Comparison of ENCODE assay signal across 26 cellular contexts in the genomic region with DNA sequence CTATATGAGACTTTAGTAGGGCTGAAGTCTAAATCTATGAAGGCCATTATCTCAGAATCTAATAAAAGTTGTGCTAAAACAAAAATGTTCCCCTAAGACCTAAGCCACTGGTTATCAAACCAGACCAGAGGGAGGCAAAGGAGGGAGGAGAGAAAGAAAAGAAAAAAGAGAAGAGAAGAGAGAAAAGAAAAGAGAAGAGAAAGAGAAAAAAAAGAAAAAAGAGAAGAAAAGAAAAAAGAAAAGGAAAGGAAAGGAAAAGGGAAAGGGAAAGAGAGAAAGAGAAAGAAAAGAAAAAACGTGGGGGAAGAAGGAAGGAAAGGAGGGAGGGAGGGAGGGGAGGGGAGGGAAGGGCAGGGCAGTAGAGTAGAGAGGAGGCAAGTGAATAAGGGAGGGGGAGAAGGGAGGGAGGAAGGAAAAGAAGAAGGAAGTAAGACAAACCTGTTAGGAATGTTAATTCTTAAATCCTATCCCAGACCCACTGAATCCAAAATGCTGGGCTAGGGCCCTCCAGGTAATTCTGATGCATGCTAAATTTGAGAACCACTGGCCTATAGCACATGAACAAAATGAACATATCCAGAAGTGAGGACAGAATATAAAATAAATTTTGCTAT.
A peak's percentile ranks its signal among the peaks of the same experiment; 100 is the strongest.
DNase-seq lines count a peak whose midpoint lies in the region; ATAC-seq, FAIRE-seq and TF ChIP-seq lines count a peak whose summit lies in the region.
"Had no signal": no experiment of that assay in that cellular context is flagged by ENCODE, and none has a peak within 500 bp of the region (broad histone marks: within the 10 kb centered on the region; RNA-seq: fewer than 3 reads in every experiment).

No MANE protein-coding gene starts in this region.

- TF ChIP-seq EP300 in K562 (IDR thresholded peaks at IDR 0.05; ENCODE audit: low read length): no peak

- no peak overlapping the region for H3K4me3 ChIP-seq in breast epithelium
- H3K4me3 ChIP-seq in PC-3 (ENCODE audit: low read length): no peak overlapping the region
- no peak overlapping the region for H3K4me3 ChIP-seq in K562
- H3K4me3 ChIP-seq in right cardiac atrium (ENCODE audit: low read length): no peak overlapping the region
- H3K4me3 ChIP-seq: GM12878 had no signal

- CTCF ChIA-PET in MCF 10A (lab: Yijun Ruan, JAX): interaction anchor here (0.6 to 3.5 kb wide), 5 partner anchors 23 to 71 kb away, joined by 3 to 14 read pairs (median 5); no protein-coding TSS in a partner anchor
- CTCF ChIA-PET in PC-3 (lab: Charles Lee): no interaction called here
- CTCF ChIA-PET in K562 (lab: Yijun Ruan, JAX; ENCODE audit: low intra/inter-chr PET ratio): no interaction called here

- DNase-seq in MCF 10A (ENCODE audit: unreplicated experiment): no peak
- no peak for DNase-seq in breast epithelium (ENCODE audit: low spot score in 2 of 2)
- DNase-seq in PC-3: no peak
- DNase-seq in K562 (ENCODE audit: extremely low read depth in 1 of 4, low spot score in 3 of 4): no peak
- no peak for DNase-seq in glutamatergic neuron
- DNase-seq in NCI-H1417 treated with DMSO at 0.1 percent for 48 hours (lab: John Stamatoyannopoulos, UW): no peak
- no peak for DNase-seq in right cardiac atrium
- DNase-seq: BE2C; CD8-positive, alpha-beta memory T cell; DMS 273 treated with DMSO at 0.1 percent for 48 hours; DMS79; EL; GDM1; NCI-H1092 treated with DMSO at 0.1 percent for 48 hours; NCI-H146; NCI-H1930; NCI-H2107; NCI-H524 treated with DMSO at 0.1 percent for 48 hours; SHP77 had no signal

- no peaks in the 10 kb centered on the region for H3K9me3 Mint-ChIP-seq in MCF 10A (ENCODE audit: unreplicated experiment)
- no peaks in the 10 kb centered on the region for H3K9me3 Mint-ChIP-seq in glutamatergic neuron (ENCODE audit: unreplicated experiment)
- H3K9me3 Mint-ChIP-seq: CD8-positive, alpha-beta memory T cell had no signal

- no peaks in the 10 kb centered on the region for H3K27me3 ChIP-seq in breast epithelium
- H3K27me3 ChIP-seq in PC-3 (ENCODE audit: low read length): no peaks in the 10 kb centered on the region
- H3K27me3 ChIP-seq in K562 (ENCODE audit: control insufficient read depth in 2 of 2, insufficient read depth in 2 of 2, low read length in 2 of 2): no peaks in the 10 kb centered on the region
- H3K27me3 ChIP-seq in right cardiac atrium (ENCODE audit: control insufficient read depth, insufficient read depth): no peaks in the 10 kb centered on the region
- H3K27me3 ChIP-seq: BE2C had no signal

- no peaks in the 10 kb centered on the region for H3K79me2 ChIP-seq in PC-3 (ENCODE audit: low read length)
- H3K79me2 ChIP-seq in K562 (ENCODE audit: control insufficient read depth, insufficient read depth, low read length): no peaks in the 10 kb centered on the region

- no peaks in the 10 kb centered on the region for H3F3A ChIP-seq in PC-3 (ENCODE audit: low read length, unreplicated experiment)

- no peaks in the 10 kb centered on the region for H3K27me3 Mint-ChIP-seq in MCF 10A (ENCODE audit: insufficient read depth, unreplicated experiment)
- no peaks in the 10 kb centered on the region for H3K27me3 Mint-ChIP-seq in glutamatergic neuron (ENCODE audit: unreplicated experiment)
- H3K27me3 Mint-ChIP-seq: CD8-positive, alpha-beta memory T cell; IgD-negative memory B cell had no signal

- H3K4me3 Mint-ChIP-seq in MCF 10A (ENCODE audit: unreplicated experiment): no peak overlapping the region
- no peak overlapping the region for H3K4me3 Mint-ChIP-seq in glutamatergic neuron (ENCODE audit: unreplicated experiment)
- H3K4me3 Mint-ChIP-seq: CD14-positive monocyte; CD8-positive, alpha-beta memory T cell; IgD-negative memory B cell had no signal

- intact Hi-C loops in MCF 10A (cut with micrococcal nuclease) (loop anchor here (5.0 to 10.0 kb wide), 2 partner anchors 115 to 222 kb away; no protein-coding TSS in a partner anchor), breast epithelium (cut with DNase I; ENCODE audit: low total_unique reads) (no loop called here), PC-3 (cut with micrococcal nuclease) (no loop called here), K562 (cut with micrococcal nuclease) (no loop called here), right cardiac atrium (cut with DNase I) (no loop called here)

- H3K4me1 Mint-ChIP-seq in MCF 10A (ENCODE audit: insufficient read depth, unreplicated experiment) (peaks cover 6% of the 10 kb centered on the region), glutamatergic neuron (ENCODE audit: low read depth, unreplicated experiment) (no peaks in the 10 kb centered on the region)

- TF ChIP-seq CTCF in MCF 10A (IDR thresholded peaks at IDR 0.05; ENCODE audit: unreplicated experiment) (no peak), breast epithelium (IDR thresholded peaks at IDR 0.05) (no peak), PC-3 (conservative IDR thresholded peaks at IDR 0.05; ENCODE audit: low read depth, low read length) (no peak), K562 (IDR thresholded peaks at IDR 0.05 in 2 of 3, conservative IDR thresholded peaks at IDR 0.05 in 1 of 3; ENCODE audit: insufficient read depth in 2 of 3, low read depth in 1 of 3, low read length in 3 of 3) (no peak), glutamatergic neuron (IDR thresholded peaks at IDR 0.05; ENCODE audit: partially characterized antibody, unreplicated experiment) (no peak)

- H3K9me2 ChIP-seq in PC-3 (replicated peaks; ENCODE audit: low read length): no peaks in the 10 kb centered on the region

- H3K9me1 ChIP-seq in K562 (ENCODE audit: control insufficient read depth, insufficient read depth, low read length): no peaks in the 10 kb centered on the region

- H3K36me3 ChIP-seq in breast epithelium: no peaks in the 10 kb centered on the region
- H3K36me3 ChIP-seq in PC-3 (ENCODE audit: low read depth, low read length): no peaks in the 10 kb centered on the region
- H3K36me3 ChIP-seq in K562 (ENCODE audit: control insufficient read depth, insufficient read depth, low read length): no peaks in the 10 kb centered on the region
- H3K36me3 ChIP-seq: BE2C had no signal

- no peak overlapping the region for H3K9ac ChIP-seq in PC-3 (ENCODE audit: low read length)
- no peak overlapping the region for H3K9ac ChIP-seq in K562 (ENCODE audit: insufficient read depth in 1 of 2, low read depth in 2 of 2, low read length in 2 of 2)

- WGBS in K562 (ENCODE audit: insufficient coverage, low coverage, missing lambda C conversion rate): 0% methylated on average over 1 of the region's 1 CpG
- WGBS in right cardiac atrium: 36% methylated on average over 1 of the region's 1 CpG

- no peak for FAIRE-seq in K562 (lab: Jason Lieb, UNC)
- FAIRE-seq: GM12878, GM19239 had no signal

- H3K4me1 ChIP-seq in breast epithelium: no peaks in the 10 kb centered on the region
- no peaks in the 10 kb centered on the region for H3K4me1 ChIP-seq in PC-3 (ENCODE audit: insufficient read depth, low read length)
- no peaks in the 10 kb centered on the region for H3K4me1 ChIP-seq in K562 (replicated peaks in 1 of 2; ENCODE audit: control insufficient read depth in 2 of 2, insufficient read depth in 2 of 2, low read length in 2 of 2)
- H3K4me1 ChIP-seq in right cardiac atrium (ENCODE audit: control insufficient read depth, insufficient read depth, low read length): no peaks in the 10 kb centered on the region
- H3K4me1 ChIP-seq: BE2C had no signal

- no peak overlapping the region for H3K27ac ChIP-seq in breast epithelium
- no peak overlapping the region for H3K27ac ChIP-seq in PC-3 (ENCODE audit: low read length)
- H3K27ac ChIP-seq in K562 (ENCODE audit: extremely low read depth, low read depth, low read length): no peak overlapping the region
- H3K27ac ChIP-seq in right cardiac atrium (ENCODE audit: low read length): no peak overlapping the region
- H3K27ac ChIP-seq: RWPE1 had no signal

- POLR2A ChIA-PET in MCF 10A (lab: Yijun Ruan, JAX): interaction anchor here (0.6 to 1.1 kb wide), 4 partner anchors 42 to 121 kb away, joined by 3 read pairs; no protein-coding TSS in a partner anchor
- POLR2A ChIA-PET in PC-3 (lab: Charles Lee; ENCODE audit: unreplicated experiment): no interaction called here
- POLR2A ChIA-PET in K562 (lab: Yijun Ruan, JAX): no interaction called here

- H3K36me3 Mint-ChIP-seq in MCF 10A (ENCODE audit: insufficient read depth, unreplicated experiment) (no peaks in the 10 kb centered on the region), glutamatergic neuron (ENCODE audit: unreplicated experiment) (no peaks in the 10 kb centered on the region)

- H4K20me1 ChIP-seq in PC-3 (ENCODE audit: low read length): no peaks in the 10 kb centered on the region
- H4K20me1 ChIP-seq in K562 (replicated peaks; ENCODE audit: control insufficient read depth, insufficient read depth, low read length): no peaks in the 10 kb centered on the region

- TF ChIP-seq POLR2A in breast epithelium (IDR thresholded peaks at IDR 0.05) (no peak), K562 (conservative IDR thresholded peaks at IDR 0.05) (no peak)

- TF ChIP-seq RAD21 in K562 (CRISPR knock-in tag; conservative IDR thresholded peaks at IDR 0.05 in 1 of 2, IDR thresholded peaks at IDR 0.05 in 1 of 2): no peak

- 0 out of 2 replicates have a peak, but pooled peaks have one; percentile 22 for ATAC-seq in PC-3
- no peak for ATAC-seq in K562
- ATAC-seq in right cardiac atrium: no peak
- ATAC-seq: GM12878, HCT116, Panc1 had no signal

- no peaks in the 10 kb centered on the region for H3K9me3 ChIP-seq in breast epithelium
- H3K9me3 ChIP-seq in PC-3 (ENCODE audit: low read length): no peaks in the 10 kb centered on the region
- H3K9me3 ChIP-seq in K562 (replicated peaks; ENCODE audit: control insufficient read depth, insufficient read depth, low read depth, low read length): no peaks in the 10 kb centered on the region
- H3K9me3 ChIP-seq in right cardiac atrium (ENCODE audit: control insufficient read depth, low read length): no peaks in the 10 kb centered on the region
- H3K9me3 ChIP-seq: BE2C had no signal

- peak overlapping the region; percentile 6 for H3K27ac Mint-ChIP-seq in MCF 10A (ENCODE audit: low read depth, unreplicated experiment)
- no peak overlapping the region for H3K27ac Mint-ChIP-seq in glutamatergic neuron (ENCODE audit: unreplicated experiment)
- H3K27ac Mint-ChIP-seq: CD8-positive, alpha-beta memory T cell; IgD-negative memory B cell had no signal

- no peak overlapping the region for H3K4me2 ChIP-seq in PC-3 (ENCODE audit: low read length)
- no peak overlapping the region for H3K4me2 ChIP-seq in K562 (ENCODE audit: insufficient read depth, low read length)

- no TSS peak for BruUV-seq in MCF 10A (replicated peaks; lab: Mats Ljungman, UMichigan)
- no TSS peak for BruUV-seq in PC-3 (replicated peaks; lab: Mats Ljungman, UMichigan)
- BruUV-seq in K562 (replicated peaks; lab: Mats Ljungman, UMichigan): no TSS peak

- in situ Hi-C loops in K562 (cut with MboI): no loop called here

- H2AFZ ChIP-seq in PC-3 (ENCODE audit: low read length) (no peak overlapping the region), K562 (ENCODE audit: low read depth, low read length) (no peak overlapping the region)
